27 cellular contexts compared by ENCODE assay signal in the genomic region with DNA sequence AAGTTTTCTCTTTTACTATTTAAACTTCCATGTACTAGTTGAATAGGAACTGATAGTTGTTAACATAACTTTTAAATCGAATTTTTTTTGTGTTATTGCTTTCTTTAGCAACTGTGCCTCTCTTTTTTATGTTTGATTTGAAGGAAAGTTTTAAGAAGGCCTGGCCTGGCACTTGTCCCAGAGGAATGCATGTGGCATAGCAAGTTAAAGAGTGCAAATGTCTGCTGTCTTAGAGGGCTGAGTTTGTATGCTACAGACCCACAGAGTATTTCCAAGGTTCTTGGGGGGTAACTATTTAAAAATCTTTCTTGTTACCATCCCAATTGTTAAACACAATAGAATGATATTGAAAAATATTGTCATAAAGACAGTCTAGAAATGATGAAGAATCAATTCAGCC. TPM values are rescaled to one million over a fixed set of nuclear protein-coding genes. Genes with fewer than 3 reads are reported as not detected.
DNase-seq lines count a peak whose midpoint lies in the region; ATAC-seq and TF ChIP-seq lines count a peak whose summit lies in the region.
"Had no signal": no experiment of that assay in that cellular context is flagged by ENCODE, and none has a peak within 500 bp of the region (broad histone marks: within the 10 kb centered on the region; RNA-seq: fewer than 3 reads in every experiment).

No MANE protein-coding gene starts in this region.

- peak overlapping the region; percentile 16 for H3K4me2 ChIP-seq in GM23248 (ENCODE audit: unreplicated experiment)

- H3K27me3 ChIP-seq in GM23248 (replicated peaks; ENCODE audit: insufficient read depth) (no peaks in the 10 kb centered on the region), stomach (no peaks in the 10 kb centered on the region)
- H3K27me3 ChIP-seq in naive thymus-derived CD4-positive, alpha-beta T cell (ENCODE audit: control insufficient read depth in 2 of 2, insufficient read depth in 2 of 2, low read length in 2 of 2), result no peaks in the 10 kb centered on the region
- H3K27me3 ChIP-seq: spleen had no signal

- no peaks in the 10 kb centered on the region for H3K9me3 Mint-ChIP-seq in activated CD8-positive, alpha-beta memory T cell treated with anti-CD3 and anti-CD28 coated beads, Interleukin-2, amount 10 ng/mL, durations not matched to agents 7 days and 5 days (ENCODE audit: low read depth)
- no peaks in the 10 kb centered on the region for H3K9me3 Mint-ChIP-seq in naive thymus-derived CD4-positive, alpha-beta T cell
- no peaks in the 10 kb centered on the region for H3K9me3 Mint-ChIP-seq in activated T-helper 1 cell treated with anti-CD3 and anti-CD28 coated beads, Interleukin-12 subunit alpha, Interleukin-12 subunit beta, Interleukin-2, Interleukin-4 antibody, amounts not matched to agents 30 ng/mL and 10 ng/mL and 1 ng/mL, durations not matched to agents 14 hours and 24 hours and 36 hours
- H3K9me3 Mint-ChIP-seq: neural crest cell had no signal

- no peak overlapping the region for H2AFZ ChIP-seq in GM23248

- CTCF ChIA-PET in activated CD8-positive, alpha-beta memory T cell treated with anti-CD3 and anti-CD28 coated beads, Interleukin-2, amount 10 ng/mL, durations not matched to agents 7 days and 5 days (lab: Charles Lee), result no interaction called here
- CTCF ChIA-PET in naive thymus-derived CD4-positive, alpha-beta T cell (lab: Charles Lee), result interaction anchor here (0.9 kb wide), 1 partner anchor 12 kb away, joined by 4 read pairs; no protein-coding TSS in a partner anchor

- intact Hi-C loops in stomach (cut with DNase I; ENCODE audit: low total_unique reads), result no loop called here
- intact Hi-C loops in naive thymus-derived CD4-positive, alpha-beta T cell (cut with micrococcal nuclease), result no loop called here
- intact Hi-C loops in activated T-helper 1 cell treated with anti-CD3 and anti-CD28 coated beads, Interleukin-12 subunit alpha, Interleukin-12 subunit beta, Interleukin-2, Interleukin-4 antibody, amounts not matched to agents 30 ng/mL and 10 ng/mL and 1 ng/mL, durations not matched to agents 14 hours and 24 hours and 36 hours (cut with micrococcal nuclease), result no loop called here

- no peak overlapping the region for H3K4me3 ChIP-seq in GM23248
- no peak overlapping the region for H3K4me3 ChIP-seq in astrocyte of the spinal cord (ENCODE audit: low read depth, low read length)
- no peak overlapping the region for H3K4me3 ChIP-seq in fibroblast of the aortic adventitia (ENCODE audit: low read depth, low read length)
- H3K4me3 ChIP-seq in stomach, result no peak overlapping the region
- H3K4me3 ChIP-seq in naive thymus-derived CD4-positive, alpha-beta T cell (ENCODE audit: low read length), result no peak overlapping the region
- H3K4me3 ChIP-seq: psoas muscle, spleen had no signal

- no peak overlapping the region for H3K27ac Mint-ChIP-seq in activated CD8-positive, alpha-beta memory T cell treated with anti-CD3 and anti-CD28 coated beads, Interleukin-2, amount 10 ng/mL, durations not matched to agents 7 days and 5 days
- H3K27ac Mint-ChIP-seq in naive thymus-derived CD4-positive, alpha-beta T cell, result no peak overlapping the region
- no peak overlapping the region for H3K27ac Mint-ChIP-seq in activated T-helper 1 cell treated with anti-CD3 and anti-CD28 coated beads, Interleukin-12 subunit alpha, Interleukin-12 subunit beta, Interleukin-2, Interleukin-4 antibody, amounts not matched to agents 30 ng/mL and 10 ng/mL and 1 ng/mL, durations not matched to agents 14 hours and 24 hours and 36 hours

- H3K27ac ChIP-seq in GM23248 (peak overlapping the region; percentile 91), stomach (peak overlapping the region in 3 of 5 donors; percentile 59 to 82 (median 79))
- H3K27ac ChIP-seq in naive thymus-derived CD4-positive, alpha-beta T cell (ENCODE audit: low read depth, low read length), result no peak overlapping the region
- H3K27ac ChIP-seq: epithelial cell of prostate, psoas muscle, spleen had no signal

- DNase-seq in GM23248 (peak; percentile 64), astrocyte of the spinal cord (ENCODE audit: low read depth, low spot score) (peak; percentile 49), fibroblast of the aortic adventitia (ENCODE audit: low read depth) (peak; percentile 56), stomach (no peak), COR-L47 (lab: John Stamatoyannopoulos, UW) (no peak)
- DNase-seq in activated CD8-positive, alpha-beta memory T cell treated with anti-CD3 and anti-CD28 coated beads, Interleukin-2, amount 10 ng/mL, durations not matched to agents 7 days and 5 days, result no peak
- no peak for DNase-seq in naive thymus-derived CD4-positive, alpha-beta T cell
- DNase-seq in activated T-helper 1 cell treated with anti-CD3 and anti-CD28 coated beads, Interleukin-12 subunit alpha, Interleukin-12 subunit beta, Interleukin-2, Interleukin-4 antibody, amounts not matched to agents 30 ng/mL and 10 ng/mL and 1 ng/mL, durations not matched to agents 14 hours and 24 hours and 36 hours (ENCODE audit: low spot score), result no peak
- DNase-seq: activated CD4-positive, alpha-beta T cell treated with anti-CD3 and anti-CD28 coated beads, Interleukin-2, amount 50 U/mL, for 48 hours; amniotic stem cell; C1 segment of cervical spinal cord; Calu3; EL; head of caudate nucleus; KG1; MV-4-11; NCI-H1694 treated with DMSO at 0.1 percent for 48 hours; NCI-H526; psoas muscle; spleen; stimulated activated CD4-positive, alpha-beta T cell treated with anti-CD3 and anti-CD28 coated beads, Interleukin-4, amount 100 ng/mL, for 1 hour; stimulated activated naive CD8-positive, alpha-beta T cell treated with anti-CD3 and anti-CD28 coated beads, Interleukin-15, Interleukin-2, amounts not matched to agents 100 U/mL and 50 U/mL, for 24 hours; T-helper 9 cell; trophoblast cell had no signal

- H3K4me1 Mint-ChIP-seq in activated CD8-positive, alpha-beta memory T cell treated with anti-CD3 and anti-CD28 coated beads, Interleukin-2, amount 10 ng/mL, durations not matched to agents 7 days and 5 days, result peaks cover 12% of the 10 kb centered on the region
- peaks cover 20 to 40% (median 32%) of the 10 kb centered on the region in 7 donors for H3K4me1 Mint-ChIP-seq in naive thymus-derived CD4-positive, alpha-beta T cell
- H3K4me1 Mint-ChIP-seq in activated T-helper 1 cell treated with anti-CD3 and anti-CD28 coated beads, Interleukin-12 subunit alpha, Interleukin-12 subunit beta, Interleukin-2, Interleukin-4 antibody, amounts not matched to agents 30 ng/mL and 10 ng/mL and 1 ng/mL, durations not matched to agents 14 hours and 24 hours and 36 hours (ENCODE audit: low read depth), result peaks cover 24% of the 10 kb centered on the region
- H3K4me1 Mint-ChIP-seq: neural crest cell had no signal

- H3K79me2 ChIP-seq in GM23248 (ENCODE audit: insufficient read depth), result peaks cover 85% of the 10 kb centered on the region

- H3K9me3 ChIP-seq in GM23248 (ENCODE audit: low read depth) (no peaks in the 10 kb centered on the region), stomach (no peaks in the 10 kb centered on the region)
- H3K9me3 ChIP-seq in naive thymus-derived CD4-positive, alpha-beta T cell (ENCODE audit: control insufficient read depth in 2 of 3, low read length in 3 of 3), result no peaks in the 10 kb centered on the region
- H3K9me3 ChIP-seq: psoas muscle, spleen had no signal

- in situ Hi-C loops in GM23248 (cut with MboI) (no loop called here), astrocyte of the spinal cord (cut with HindIII; ENCODE audit: low sequenced_read_pairs) (no loop called here)

- no peak for TF ChIP-seq CTCF in astrocyte of the spinal cord (IDR thresholded peaks at IDR 0.05; ENCODE audit: low read depth, low read length)
- no peak for TF ChIP-seq CTCF in fibroblast of the aortic adventitia (IDR thresholded peaks at IDR 0.05; ENCODE audit: insufficient read depth, low read length)
- no peak for TF ChIP-seq CTCF in stomach (IDR thresholded peaks at IDR 0.05)

- POLR2A ChIA-PET in naive thymus-derived CD4-positive, alpha-beta T cell (lab: Charles Lee), result no interaction called here

- TF ChIP-seq EP300 in stomach (IDR thresholded peaks at IDR 0.05), result no peak

- no peak for TF ChIP-seq POLR2A in stomach (IDR thresholded peaks at IDR 0.05)

- H3K4me1 ChIP-seq in GM23248 (ENCODE audit: insufficient read depth) (peaks cover 53% of the 10 kb centered on the region), stomach (peaks cover 0 to 39% (median 18%) of the 10 kb centered on the region in 4 donors)
- peaks cover 15 to 23% of the 10 kb centered on the region in 2 donors for H3K4me1 ChIP-seq in naive thymus-derived CD4-positive, alpha-beta T cell (ENCODE audit: control insufficient read depth in 2 of 2, insufficient read depth in 2 of 2, low read length in 2 of 2)
- H3K4me1 ChIP-seq: psoas muscle had no signal

- peaks cover 57% of the 10 kb centered on the region for H3F3A ChIP-seq in GM23248 (ENCODE audit: insufficient read depth)

- H4K20me1 ChIP-seq in GM23248 (ENCODE audit: insufficient read depth), result no peaks in the 10 kb centered on the region

- 42% methylated on average over 1 of the region's 1 CpG for WGBS in GM23248 (ENCODE audit: low coverage in 1 of 2, low lambda C conversion rate in 2 of 2, missing lambda C conversion rate in 2 of 2), 2 experiments
- WGBS in stomach, 5 donors, result 7 to 24% (median 15%) methylated on average over 1 of the region's 1 CpG

- no peaks in the 10 kb centered on the region for H3K27me3 Mint-ChIP-seq in activated CD8-positive, alpha-beta memory T cell treated with anti-CD3 and anti-CD28 coated beads, Interleukin-2, amount 10 ng/mL, durations not matched to agents 7 days and 5 days
- peaks cover 0 to 8% (median 0%) of the 10 kb centered on the region in 5 donors for H3K27me3 Mint-ChIP-seq in naive thymus-derived CD4-positive, alpha-beta T cell
- H3K27me3 Mint-ChIP-seq in activated T-helper 1 cell treated with anti-CD3 and anti-CD28 coated beads, Interleukin-12 subunit alpha, Interleukin-12 subunit beta, Interleukin-2, Interleukin-4 antibody, amounts not matched to agents 30 ng/mL and 10 ng/mL and 1 ng/mL, durations not matched to agents 14 hours and 24 hours and 36 hours (ENCODE audit: insufficient read depth), result peaks cover 8% of the 10 kb centered on the region

- H3K4me3 Mint-ChIP-seq in activated CD8-positive, alpha-beta memory T cell treated with anti-CD3 and anti-CD28 coated beads, Interleukin-2, amount 10 ng/mL, durations not matched to agents 7 days and 5 days, result no peak overlapping the region
- H3K4me3 Mint-ChIP-seq in naive thymus-derived CD4-positive, alpha-beta T cell, result no peak overlapping the region
- H3K4me3 Mint-ChIP-seq in activated T-helper 1 cell treated with anti-CD3 and anti-CD28 coated beads, Interleukin-12 subunit alpha, Interleukin-12 subunit beta, Interleukin-2, Interleukin-4 antibody, amounts not matched to agents 30 ng/mL and 10 ng/mL and 1 ng/mL, durations not matched to agents 14 hours and 24 hours and 36 hours, result no peak overlapping the region
- H3K4me3 Mint-ChIP-seq: neural crest cell had no signal

- peak overlapping the region; percentile 3; the same call in 1 of the 2 replicates for H3K9ac ChIP-seq in GM23248

- no peak for ATAC-seq in activated CD8-positive, alpha-beta memory T cell treated with anti-CD3 and anti-CD28 coated beads, Interleukin-2, amount 10 ng/mL, durations not matched to agents 7 days and 5 days
- no peak for ATAC-seq in naive thymus-derived CD4-positive, alpha-beta T cell
- ATAC-seq: left lobe of liver; psoas muscle; stimulated activated naive CD8-positive, alpha-beta T cell treated with anti-CD3 and anti-CD28 coated beads, Interleukin-15, Interleukin-2, amounts not matched to agents 100 U/mL and 50 U/mL, for 24 hours had no signal

- H3K36me3 Mint-ChIP-seq in activated CD8-positive, alpha-beta memory T cell treated with anti-CD3 and anti-CD28 coated beads, Interleukin-2, amount 10 ng/mL, durations not matched to agents 7 days and 5 days, result no peaks in the 10 kb centered on the region
- no peaks in the 10 kb centered on the region for H3K36me3 Mint-ChIP-seq in naive thymus-derived CD4-positive, alpha-beta T cell
- no peaks in the 10 kb centered on the region for H3K36me3 Mint-ChIP-seq in activated T-helper 1 cell treated with anti-CD3 and anti-CD28 coated beads, Interleukin-12 subunit alpha, Interleukin-12 subunit beta, Interleukin-2, Interleukin-4 antibody, amounts not matched to agents 30 ng/mL and 10 ng/mL and 1 ng/mL, durations not matched to agents 14 hours and 24 hours and 36 hours (ENCODE audit: low read depth)

- H3K36me3 ChIP-seq in GM23248 (ENCODE audit: low read depth), result no peaks in the 10 kb centered on the region
- H3K36me3 ChIP-seq in stomach, result no peaks in the 10 kb centered on the region
- no peaks in the 10 kb centered on the region for H3K36me3 ChIP-seq in naive thymus-derived CD4-positive, alpha-beta T cell (ENCODE audit: control insufficient read depth in 2 of 3, insufficient read depth in 3 of 3, low read length in 3 of 3)
- H3K36me3 ChIP-seq: spleen had no signal

- H3K9me2 ChIP-seq in GM23248 (ENCODE audit: insufficient read depth), result no peaks in the 10 kb centered on the region

RNA-seq across cellular contexts. Expression of a gene that starts 47.0 kb away (rescaled TPM):
- total RNA-seq in GM23248 (2014; rRNA removed; shearing (Covaris generic)), result 34.4 and 36.9 TPM in 2 replicates
- polyA plus RNA-seq in GM23248 (2016; fragmentation: Nextera tagmentation; extraction: Ambion mirVana) (7.8 and 10.3 TPM in 2 replicates), stomach (1 to 10 TPM; 2.3 to 9.5 (median 5.5) TPM)
- total RNA-seq in fibroblast of the aortic adventitia (ENCODE audit: low replicate concordance) (54.9 and 60.6 TPM in 2 replicates), stomach (100 to 1,000 TPM in 1 of 5 donors, 10 to 100 TPM in 4; 13.6 to 225 (median 37.7) TPM)
- total RNA-seq in activated CD8-positive, alpha-beta memory T cell treated with anti-CD3 and anti-CD28 coated beads, Interleukin-2, amount 10 ng/mL, durations not matched to agents 7 days and 5 days, result under 1 TPM; 0.41 to 0.59 TPM
- total RNA-seq in naive thymus-derived CD4-positive, alpha-beta T cell, result under 1 TPM in 3 of 5 experiments, not detected in 2; 0.17 to 0.81 (median 0.61) TPM
- not detected for polyA plus RNA-seq in naive thymus-derived CD4-positive, alpha-beta T cell
- total RNA-seq in activated T-helper 1 cell treated with anti-CD3 and anti-CD28 coated beads, Interleukin-12 subunit alpha, Interleukin-12 subunit beta, Interleukin-2, Interleukin-4 antibody, amounts not matched to agents 30 ng/mL and 10 ng/mL and 1 ng/mL, durations not matched to agents 14 hours and 24 hours and 36 hours, result 0.20 and 0.80 TPM in 2 replicates

Comparison
In these comparisons a context has a peak if more than half of its experiments do, and no peak if none do; other contexts are left out.
1. DNase-seq: peak in GM23248 (single experiment), astrocyte of the spinal cord (single experiment) and fibroblast of the aortic adventitia (single experiment); none in stomach (single experiment), activated CD8-positive, alpha-beta memory T cell treated with anti-CD3 and anti-CD28 coated beads, Interleukin-2, amount 10 ng/mL, durations not matched to agents 7 days and 5 days (single experiment), COR-L47 (single experiment), naive thymus-derived CD4-positive, alpha-beta T cell (0 of 9) and activated T-helper 1 cell treated with anti-CD3 and anti-CD28 coated beads, Interleukin-12 subunit alpha, Interleukin-12 subunit beta, Interleukin-2, Interleukin-4 antibody, amounts not matched to agents 30 ng/mL and 10 ng/mL and 1 ng/mL, durations not matched to agents 14 hours and 24 hours and 36 hours (single experiment).